Comparison of ENCODE assay signal across 23 cellular contexts in genomic region chr9:14989811-14990210, GRCh38.
"Had no signal": no experiment of that assay in that cellular context is flagged by ENCODE, and none has a peak within 500 bp of the region (broad histone marks: within the 10 kb centered on the region; RNA-seq: fewer than 3 reads in every experiment).

No MANE protein-coding gene starts in this region.

- H3K4me3 ChIP-seq: dorsolateral prefrontal cortex, pancreas, spleen, thoracic aorta, upper lobe of right lung had no signal

- H3K9me3 ChIP-seq: pancreas, thoracic aorta, upper lobe of right lung had no signal

- H3K36me3 Mint-ChIP-seq: activated naive CD4-positive, alpha-beta T cell treated with anti-CD3 and anti-CD28 coated beads, Interleukin-2, amount 50 U/mL, for 24 hours had no signal

- H3K27me3 Mint-ChIP-seq: activated naive CD4-positive, alpha-beta T cell treated with anti-CD3 and anti-CD28 coated beads, Interleukin-2, amount 50 U/mL, for 24 hours had no signal

- H3K4me3 Mint-ChIP-seq: activated naive CD4-positive, alpha-beta T cell treated with anti-CD3 and anti-CD28 coated beads, Interleukin-2, amount 50 U/mL, for 24 hours; activated T-cell treated with anti-CD3 and anti-CD28 coated beads, Interleukin-2, amount 50 U/mL, for 72 hours; endodermal cell; memory B cell; naive B cell; stimulated activated naive B cell treated with anti-CD40 and anti-IgM and Interleukin-4, amounts not matched to agents 10 μg/mL and 1 μg/mL and 100 μg/mL, for 72 hours; T-helper 1 cell treated with Interleukin-12 subunit alpha and Interleukin-12 subunit beta and Interleukin-4 antibody, amounts not matched to agents 30 μg/mL and 1 μg/mL, for 36 hours had no signal

- H3K27ac Mint-ChIP-seq: activated naive CD4-positive, alpha-beta T cell treated with anti-CD3 and anti-CD28 coated beads, Interleukin-2, amount 50 U/mL, for 24 hours; activated T-cell treated with anti-CD3 and anti-CD28 coated beads, Interleukin-2, amount 50 U/mL, for 72 hours; endodermal cell; memory B cell; naive B cell; stimulated activated naive B cell treated with anti-CD40 and anti-IgM and Interleukin-4, amounts not matched to agents 10 μg/mL and 1 μg/mL and 100 μg/mL, for 72 hours; T-helper 1 cell treated with Interleukin-12 subunit alpha and Interleukin-12 subunit beta and Interleukin-4 antibody, amounts not matched to agents 30 μg/mL and 1 μg/mL, for 36 hours had no signal

- H3K27ac ChIP-seq: dorsolateral prefrontal cortex, epithelial cell of prostate, pancreas, spleen, thoracic aorta, upper lobe of right lung, VCaP had no signal

- ATAC-seq: activated T-cell treated with anti-CD3 and anti-CD28 coated beads, Interleukin-2, amount 50 U/mL, for 72 hours; left ventricle myocardium superior; pancreas; sciatic nerve; stimulated activated naive B cell treated with anti-CD40 and anti-IgM and Interleukin-4, amounts not matched to agents 10 μg/mL and 1 μg/mL and 100 μg/mL, for 72 hours; upper lobe of right lung had no signal

- H3K36me3 ChIP-seq: pancreas, spleen, thoracic aorta, upper lobe of right lung had no signal

- H3K27me3 ChIP-seq: dorsolateral prefrontal cortex, pancreas, upper lobe of right lung had no signal

- H3K9me3 Mint-ChIP-seq: activated naive CD4-positive, alpha-beta T cell treated with anti-CD3 and anti-CD28 coated beads, Interleukin-2, amount 50 U/mL, for 24 hours; activated T-cell treated with anti-CD3 and anti-CD28 coated beads, Interleukin-2, amount 50 U/mL, for 72 hours; endodermal cell; T-helper 1 cell treated with Interleukin-12 subunit alpha and Interleukin-12 subunit beta and Interleukin-4 antibody, amounts not matched to agents 30 μg/mL and 1 μg/mL, for 36 hours had no signal

- DNase-seq: activated CD4-positive, alpha-beta T cell treated with anti-CD3 and anti-CD28 coated beads, Interleukin-2, amount 50 U/mL, for 1 hour; activated CD4-positive, CD25-positive, alpha-beta regulatory T cell treated with anti-CD3 and anti-CD28 coated beads, Interleukin-2, amount 50 U/mL, for 72 hours; activated CD8-positive, alpha-beta memory T cell treated with anti-CD3 and anti-CD28 coated beads for 24 hours; activated effector memory CD4-positive, alpha-beta T cell treated with anti-CD3 and anti-CD28 coated beads, Interleukin-2, amount 50 U/mL, for 16 hours; activated T-cell treated with anti-CD3 and anti-CD28 coated beads, Interleukin-2, amount 50 U/mL, for 72 hours; amniotic stem cell; dorsolateral prefrontal cortex; endodermal cell; kidney glomerular epithelial cell; left ventricle myocardium superior; naive B cell; pancreas; spleen; stimulated activated CD4-positive, alpha-beta T cell treated with anti-CD3 and anti-CD28 coated beads, Interleukin-4, amount 100 ng/mL, for 4 hours; stimulated activated naive B cell treated with anti-CD40 and anti-IgM and Interleukin-4, amounts not matched to agents 10 μg/mL and 1 μg/mL and 100 μg/mL, for 72 hours; upper lobe of right lung had no signal
